Comparison of ENCODE assay signal across 8 cellular contexts in genomic region chr21:37658994-37659458, GRCh38.
DNase-seq lines count a peak whose midpoint lies in the region; TF ChIP-seq lines count a peak whose summit lies in the region.

No MANE protein-coding gene starts in this region.

- peaks cover 5% of the 10 kb centered on the region for H3K9me3 ChIP-seq in left ventricle myocardium inferior (replicated peaks)

- H3K27ac ChIP-seq in left ventricle myocardium inferior (replicated peaks) (peak overlapping the region; percentile 48), coronary artery (peak overlapping the region in 1 of 2 donors; percentile 70)

- H3K4me1 ChIP-seq in left ventricle myocardium inferior, result peaks cover 18% of the 10 kb centered on the region

- intact Hi-C loops in left ventricle myocardium inferior (cut with micrococcal nuclease) (no loop called here), posterior cingulate gyrus (cut with DNase I) (no loop called here)

- TF ChIP-seq CTCF in left ventricle myocardium inferior (IDR thresholded peaks at IDR 0.05; ENCODE audit: borderline replicate concordance) (peak; percentile 24), coronary artery (IDR thresholded peaks at IDR 0.05) (no peak)

- H3K4me3 ChIP-seq in left ventricle myocardium inferior (no peak overlapping the region), skeletal muscle cell (ENCODE audit: low read depth, low read length) (no peak overlapping the region), coronary artery (no peak overlapping the region)

- peak; percentile 89 for DNase-seq in HCEC 1CT
- DNase-seq in amniotic epithelial cell (ENCODE audit: low read depth), result peak; percentile 91
- DNase-seq in left ventricle myocardium inferior, result no peak
- DNase-seq in skeletal muscle cell (ENCODE audit: low read depth), result peak; percentile 76
- no peak for DNase-seq in posterior cingulate gyrus
- DNase-seq in coronary artery (ENCODE audit: low spot score), result no peak
- no peak for DNase-seq in NCI-H2081 (lab: John Stamatoyannopoulos, UW)
- DNase-seq in activated CD4-positive, alpha-beta T cell treated with anti-CD3 and anti-CD28 coated beads for 1 hour, result no peak

- no peaks in the 10 kb centered on the region for H3K36me3 ChIP-seq in left ventricle myocardium inferior

- peaks cover 5% of the 10 kb centered on the region for H3K27me3 ChIP-seq in left ventricle myocardium inferior (ENCODE audit: low read depth)

Comparison
In these comparisons a context has a peak if more than half of its experiments do, and no peak if none do; other contexts are left out.
1. DNase-seq: peak in HCEC 1CT (single experiment), amniotic epithelial cell (single experiment) and skeletal muscle cell (single experiment); none in left ventricle myocardium inferior (single experiment), posterior cingulate gyrus (0 of 10), coronary artery (single experiment), NCI-H2081 (0 of 2) and activated CD4-positive, alpha-beta T cell treated with anti-CD3 and anti-CD28 coated beads for 1 hour (single experiment).